19 cellular contexts compared by ENCODE assay signal in genomic region chr9:82513976-82514735, GRCh38.
A peak's percentile ranks its signal among the peaks of the same experiment; 100 is the strongest.
DNase-seq lines count a peak whose midpoint lies in the region; ATAC-seq, FAIRE-seq and TF ChIP-seq lines count a peak whose summit lies in the region.
"Had no signal": no experiment of that assay in that cellular context is flagged by ENCODE, and none has a peak within 500 bp of the region (broad histone marks: within the 10 kb centered on the region; RNA-seq: fewer than 3 reads in every experiment).

No MANE protein-coding gene starts in this region.

- no peak for FAIRE-seq in H1 (lab: Jason Lieb, UNC)
- FAIRE-seq: D721Med had no signal

- no peaks in the 10 kb centered on the region for H3K23me2 ChIP-seq in H1 (ENCODE audit: low read depth, low read length)

- H3K27me3 ChIP-seq in H1 (replicated peaks in 1 of 4; ENCODE audit: control insufficient read depth in 3 of 4, extremely low read depth in 1 of 4, insufficient read depth in 3 of 4, low read length in 3 of 4) (no peaks in the 10 kb centered on the region), rectal smooth muscle tissue (ENCODE audit: control insufficient read depth, insufficient read depth, low read length) (no peaks in the 10 kb centered on the region)
- H3K27me3 ChIP-seq in effector memory CD4-positive, alpha-beta T cell (replicated peaks; ENCODE audit: control insufficient read depth, insufficient read depth, low read length, poor library complexity, severe bottlenecking) = no peaks in the 10 kb centered on the region
- H3K27me3 ChIP-seq: MG63, SJCRH30 had no signal

- H3K4me3 Mint-ChIP-seq in activated CD8-positive, alpha-beta T cell treated with anti-CD3 and anti-CD28 coated beads, Interleukin-2, amount 10 ng/mL, durations not matched to agents 7 days and 5 days = no peak overlapping the region
- H3K4me3 Mint-ChIP-seq: H9 had no signal

- no peak overlapping the region for H2BK20ac ChIP-seq in H1 (ENCODE audit: low read length)

- H2BK12ac ChIP-seq in H1 (ENCODE audit: low read depth, low read length) = no peak overlapping the region

- H3K4ac ChIP-seq in H1 (replicated peaks; ENCODE audit: insufficient read length, low read depth, low read length) = no peak overlapping the region

- DNase-seq in AG08395 (ENCODE audit: low spot score) (peak; percentile 16), H1 (ENCODE audit: low read depth in 1 of 2, low spot score in 2 of 2) (no peak), mucosa of descending colon (no peak), CD1c-positive myeloid dendritic cell (ENCODE audit: extremely low spot score) (no peak)
- no peak for DNase-seq in effector memory CD4-positive, alpha-beta T cell
- no peak for DNase-seq in activated CD8-positive, alpha-beta T cell treated with anti-CD3 and anti-CD28 coated beads, Interleukin-2, amount 10 ng/mL, durations not matched to agents 7 days and 5 days
- DNase-seq: C1 segment of cervical spinal cord, H9, Karpas-422, NCI-H1092, NCI-H1436 treated with DMSO at 0.1 percent for 48 hours, NCI-H2081, NCI-H2171 treated with DMSO at 0.1 percent for 48 hours, SJCRH30 had no signal

- CTCF ChIA-PET in HEK293 (lab: Yijun Ruan, JAX) = no interaction called here
- CTCF ChIA-PET in H1 (lab: Charles Lee; ENCODE audit: partially characterized antibody) = interaction anchor here (0.8 to 1.6 kb wide), 2 partner anchors 11 to 18 kb away, joined by 4 read pairs; no protein-coding TSS in a partner anchor
- CTCF ChIA-PET in activated CD8-positive, alpha-beta T cell treated with anti-CD3 and anti-CD28 coated beads, Interleukin-2, amount 10 ng/mL, durations not matched to agents 7 days and 5 days (lab: Charles Lee) = no interaction called here

- no peak overlapping the region for H2AK5ac ChIP-seq in H1 (ENCODE audit: low read depth, low read length)

- 89% methylated on average over 3 of the region's 3 CpGs; no CpG with 5 or more reads in 1 of the 2 experiments for WGBS in H1 (ENCODE audit: extremely low coverage in 1 of 2, insufficient coverage in 1 of 2, insufficient read length in 1 of 2, insufficient replicate concordance in 2 of 2, low coverage in 1 of 2, low lambda C conversion rate in 2 of 2, missing lambda C conversion rate in 1 of 2), 2 experiments

- intact Hi-C loops in mucosa of descending colon (cut with DNase I, micrococcal nuclease) = no loop called here

- H3K23ac ChIP-seq in H1 (ENCODE audit: insufficient read length) = no peak overlapping the region

- no peak overlapping the region for H3K56ac ChIP-seq in H1 (replicated peaks; ENCODE audit: insufficient read length, low read depth, low read length)

- H3K79me1 ChIP-seq in H1 (ENCODE audit: low read depth, low read length) = no peaks in the 10 kb centered on the region

- H4K91ac ChIP-seq in H1 (replicated peaks; ENCODE audit: insufficient read length, low read length) = no peak overlapping the region

- no peak for TF ChIP-seq EP300 in H1 (IDR thresholded peaks at IDR 0.05; ENCODE audit: borderline replicate concordance in 1 of 2, low read depth in 2 of 2, low read length in 2 of 2)

- H3K36me3 Mint-ChIP-seq in activated CD8-positive, alpha-beta T cell treated with anti-CD3 and anti-CD28 coated beads, Interleukin-2, amount 10 ng/mL, durations not matched to agents 7 days and 5 days (ENCODE audit: low read depth) = no peaks in the 10 kb centered on the region

- H2BK15ac ChIP-seq in H1 (ENCODE audit: low read length) = no peak overlapping the region

- no peak for TF ChIP-seq RAD21 in H1 (IDR thresholded peaks at IDR 0.05 in 1 of 2, conservative IDR thresholded peaks at IDR 0.05 in 1 of 2; ENCODE audit: low read depth in 2 of 2, low read length in 2 of 2)

- no peak overlapping the region for H4K8ac ChIP-seq in H1 (ENCODE audit: extremely low read depth, insufficient read depth, low read length)

- H3K27ac Mint-ChIP-seq in activated CD8-positive, alpha-beta T cell treated with anti-CD3 and anti-CD28 coated beads, Interleukin-2, amount 10 ng/mL, durations not matched to agents 7 days and 5 days = no peak overlapping the region

- no peak overlapping the region for H3K4me3 ChIP-seq in HEK293 (ENCODE audit: low read depth, low read length)
- no peak overlapping the region for H3K4me3 ChIP-seq in H1 (ENCODE audit: extremely low read depth in 1 of 4, insufficient read depth in 2 of 4, low read depth in 3 of 4, low read length in 4 of 4)
- no peak overlapping the region for H3K4me3 ChIP-seq in rectal smooth muscle tissue (ENCODE audit: low read length)
- no peak overlapping the region for H3K4me3 ChIP-seq in effector memory CD4-positive, alpha-beta T cell (ENCODE audit: insufficient read depth, low read depth, low read length, poor library complexity, severe bottlenecking)
- no peak overlapping the region for H3K4me3 ChIP-seq in mucosa of descending colon
- H3K4me3 ChIP-seq: MG63, SJCRH30 had no signal

- H3K27ac ChIP-seq in HEK293 (ENCODE audit: extremely low read depth, low read depth, low read length) = no peak overlapping the region
- H3K27ac ChIP-seq in H1 (ENCODE audit: low read depth, low read length) = no peak overlapping the region
- peak overlapping the region; percentile 25 for H3K27ac ChIP-seq in rectal smooth muscle tissue (ENCODE audit: low read depth, low read length)
- no peak overlapping the region for H3K27ac ChIP-seq in effector memory CD4-positive, alpha-beta T cell (ENCODE audit: insufficient read depth, low read length, poor library complexity, severe bottlenecking)
- H3K27ac ChIP-seq: SJCRH30 had no signal

- no peak overlapping the region for H2BK120ac ChIP-seq in H1 (replicated peaks; ENCODE audit: low read depth, low read length)

- no peaks in the 10 kb centered on the region for H3K27me3 Mint-ChIP-seq in activated CD8-positive, alpha-beta T cell treated with anti-CD3 and anti-CD28 coated beads, Interleukin-2, amount 10 ng/mL, durations not matched to agents 7 days and 5 days (ENCODE audit: low read depth)

- ATAC-seq in mucosa of descending colon = no peak
- ATAC-seq in activated CD8-positive, alpha-beta T cell treated with anti-CD3 and anti-CD28 coated beads, Interleukin-2, amount 10 ng/mL, durations not matched to agents 7 days and 5 days = no peak
- ATAC-seq: Panc1 had no signal

- no peak overlapping the region for H3K9ac ChIP-seq in H1 (replicated peaks in 1 of 4; ENCODE audit: extremely low read depth in 1 of 4, low read depth in 3 of 4, low read length in 3 of 4)
- no peak overlapping the region for H3K9ac ChIP-seq in rectal smooth muscle tissue (ENCODE audit: low read length)

- H3K18ac ChIP-seq in H1 (ENCODE audit: extremely low read depth, low read length) = no peak overlapping the region

- no peak overlapping the region for H3K4me2 ChIP-seq in H1 (ENCODE audit: insufficient read depth in 1 of 2, low read depth in 2 of 2, low read length in 2 of 2)

- H2BK5ac ChIP-seq in H1 (ENCODE audit: low read depth, low read length) = no peak overlapping the region

- H3K4me1 ChIP-seq in HEK293 (ENCODE audit: control insufficient read depth, insufficient read depth, low read length) = peaks cover 11% of the 10 kb centered on the region
- no peaks in the 10 kb centered on the region for H3K4me1 ChIP-seq in H1 (replicated peaks in 1 of 4; ENCODE audit: control insufficient read depth in 3 of 4, insufficient read depth in 4 of 4, low read length in 3 of 4)
- peaks cover 17% of the 10 kb centered on the region for H3K4me1 ChIP-seq in rectal smooth muscle tissue (ENCODE audit: control insufficient read depth, insufficient read depth, low read length)
- H3K4me1 ChIP-seq in effector memory CD4-positive, alpha-beta T cell (ENCODE audit: control insufficient read depth, insufficient read depth, low read length, poor library complexity, severe bottlenecking) = no peaks in the 10 kb centered on the region
- no peaks in the 10 kb centered on the region for H3K4me1 ChIP-seq in mucosa of descending colon (ENCODE audit: low read depth)

- no peak overlapping the region for H4K5ac ChIP-seq in H1 (ENCODE audit: insufficient read length, low read depth, low read length)

- no peaks in the 10 kb centered on the region for H4K20me1 ChIP-seq in H1 (replicated peaks in 1 of 2; ENCODE audit: control insufficient read depth in 1 of 2, insufficient read depth in 2 of 2, low read length in 2 of 2)

- H3K9me3 Mint-ChIP-seq in activated CD8-positive, alpha-beta T cell treated with anti-CD3 and anti-CD28 coated beads, Interleukin-2, amount 10 ng/mL, durations not matched to agents 7 days and 5 days (ENCODE audit: insufficient read depth) = no peaks in the 10 kb centered on the region
- H3K9me3 Mint-ChIP-seq: H9 had no signal

- TF ChIP-seq POLR2A in H1 (IDR thresholded peaks at IDR 0.05; ENCODE audit: control extremely low read depth in 1 of 2, low read depth in 2 of 2, low read length in 2 of 2) = no peak

- H3K4me1 Mint-ChIP-seq in activated CD8-positive, alpha-beta T cell treated with anti-CD3 and anti-CD28 coated beads, Interleukin-2, amount 10 ng/mL, durations not matched to agents 7 days and 5 days (ENCODE audit: low read depth) = no peaks in the 10 kb centered on the region
- H3K4me1 Mint-ChIP-seq: H9 had no signal

- H3K36me3 ChIP-seq in HEK293 (ENCODE audit: control insufficient read depth in 2 of 2, insufficient read depth in 1 of 2, low read length in 2 of 2) (no peaks in the 10 kb centered on the region), H1 (ENCODE audit: control insufficient read depth in 2 of 4, insufficient read depth in 4 of 4, low read length in 3 of 4) (no peaks in the 10 kb centered on the region), rectal smooth muscle tissue (ENCODE audit: control insufficient read depth, insufficient read depth, low read length) (no peaks in the 10 kb centered on the region), mucosa of descending colon (ENCODE audit: low read depth) (no peaks in the 10 kb centered on the region)
- no peaks in the 10 kb centered on the region for H3K36me3 ChIP-seq in effector memory CD4-positive, alpha-beta T cell (ENCODE audit: control insufficient read depth, insufficient read depth, low read length)
- H3K36me3 ChIP-seq: MG63, SJCRH30 had no signal

- TF ChIP-seq CTCF in HEK293 (tag by site-specific recombination; IDR thresholded peaks at IDR 0.05) (no peak), H1 (IDR thresholded peaks at IDR 0.05; ENCODE audit: control extremely low read depth in 1 of 3, insufficient read depth in 1 of 3, low read depth in 1 of 3, low read length in 3 of 3) (no peak), mucosa of descending colon (IDR thresholded peaks at IDR 0.05) (no peak)

- H3K14ac ChIP-seq in H1 (ENCODE audit: insufficient read length) = no peak overlapping the region

- H3K79me2 ChIP-seq in H1 (ENCODE audit: control insufficient read depth in 1 of 2, insufficient read depth in 2 of 2, low read length in 2 of 2) = no peaks in the 10 kb centered on the region

- no peaks in the 10 kb centered on the region for H3K9me3 ChIP-seq in HEK293 (ENCODE audit: control insufficient read depth, insufficient read depth, low read depth, low read length)
- H3K9me3 ChIP-seq in H1 (ENCODE audit: insufficient read depth in 2 of 2, low read depth in 1 of 2, low read length in 1 of 2) = no peaks in the 10 kb centered on the region
- H3K9me3 ChIP-seq in effector memory CD4-positive, alpha-beta T cell (ENCODE audit: control insufficient read depth, low read length) = no peaks in the 10 kb centered on the region
- no peaks in the 10 kb centered on the region for H3K9me3 ChIP-seq in mucosa of descending colon
- H3K9me3 ChIP-seq: MG63, SJCRH30 had no signal

- H2AFZ ChIP-seq in H1 (ENCODE audit: low read length) = 0 out of 2 replicates have a peak overlapping the region, but pooled peaks have one; percentile 14

- POLR2A ChIA-PET in HEK293 (lab: Yijun Ruan, JAX) = no interaction called here
- POLR2A ChIA-PET in H1 (lab: Charles Lee; ENCODE audit: partially characterized antibody) = no interaction called here
- POLR2A ChIA-PET in activated CD8-positive, alpha-beta T cell treated with anti-CD3 and anti-CD28 coated beads, Interleukin-2, amount 10 ng/mL, durations not matched to agents 7 days and 5 days (lab: Charles Lee) = no interaction called here
